ENCODE assay signal across 33 cellular contexts in genomic region chr22:50034126-50035081, GRCh38. TPM values are rescaled to one million over a fixed set of nuclear protein-coding genes. Genes with fewer than 3 reads are reported as not detected.
DNase-seq lines count a peak whose midpoint lies in the region; ATAC-seq, FAIRE-seq and TF ChIP-seq lines count a peak whose summit lies in the region.
"Had no signal": no experiment of that assay in that cellular context is flagged by ENCODE, and none has a peak within 500 bp of the region (broad histone marks: within the 10 kb centered on the region; RNA-seq: fewer than 3 reads in every experiment).

No MANE protein-coding gene starts in this region.

- FAIRE-seq in H54 (lab: Jason Lieb, UNC), result no peak
- FAIRE-seq: G401.6, GM19239 had no signal

- BruUV-seq in Caco-2 (replicated peaks; lab: Mats Ljungman, UMichigan), result no TSS peak

- H3K36me3 Mint-ChIP-seq in Caco-2 (ENCODE audit: insufficient read depth, unreplicated experiment), result no peaks in the 10 kb centered on the region

- peaks cover 54% of the 10 kb centered on the region for H3K27me3 Mint-ChIP-seq in stimulated activated naive CD8-positive, alpha-beta T cell treated with anti-CD3 and anti-CD28 coated beads, Interleukin-15, amount 100 ng/mL, for 72 hours
- H3K27me3 Mint-ChIP-seq in Caco-2 (ENCODE audit: insufficient read depth, unreplicated experiment), result no peaks in the 10 kb centered on the region

- WGBS in aorta, 2 donors, result 82% methylated on average over 43 of the region's 43 CpGs

- no peaks in the 10 kb centered on the region for H3K36me3 ChIP-seq in MG63
- no peaks in the 10 kb centered on the region for H3K36me3 ChIP-seq in aorta (ENCODE audit: control insufficient read depth in 1 of 2, insufficient read depth in 2 of 2, low read length in 1 of 2)
- H3K36me3 ChIP-seq in Caco-2 (ENCODE audit: control insufficient read depth, insufficient read depth, low read length), result no peaks in the 10 kb centered on the region
- H3K36me3 ChIP-seq: lower lobe of right lung had no signal

- H3K9me3 ChIP-seq in MG63, result no peaks in the 10 kb centered on the region; the same call in 1 of the 2 replicates
- H3K9me3 ChIP-seq in aorta (ENCODE audit: control insufficient read depth, low read length), result peaks cover 2% of the 10 kb centered on the region
- 0 out of 2 replicates have a peak, but pooled peaks cover 6% of the 10 kb centered on the region for H3K9me3 ChIP-seq in Caco-2
- H3K9me3 ChIP-seq: lower lobe of right lung, testis had no signal

- no peak for TF ChIP-seq CTCF in Caco-2 (IDR thresholded peaks at IDR 0.05; ENCODE audit: insufficient read depth in 1 of 2, low read depth in 1 of 2, low read length in 1 of 2, severe bottlenecking in 1 of 2, unreplicated experiment in 1 of 2)

- ATAC-seq in stimulated activated naive CD8-positive, alpha-beta T cell treated with anti-CD3 and anti-CD28 coated beads, Interleukin-15, Interleukin-2, amounts not matched to agents 100 U/mL and 50 U/mL, for 24 hours, result no peak
- ATAC-seq in stimulated activated naive CD8-positive, alpha-beta T cell treated with anti-CD3 and anti-CD28 coated beads, Interleukin-15, amount 100 ng/mL, for 72 hours, result no peak
- ATAC-seq in aorta (ENCODE audit: low FRiP score) (no peak), HG03442 (IDR thresholded peaks at IDR 0.05; ENCODE audit: unreplicated experiment) (no peak)
- ATAC-seq: activated CD4-positive, CD25-positive, alpha-beta regulatory T cell treated with anti-CD3 and anti-CD28 coated beads, Interleukin-2, amount 50 U/mL, for 24 hours; activated CD8-positive, alpha-beta T cell treated with anti-CD3 and anti-CD28 coated beads, Interleukin-2, amount 10 ng/mL, durations not matched to agents 7 days and 5 days; activated T-cell treated with anti-CD3 and anti-CD28 coated beads, Interleukin-2, amount 50 U/mL, for 4 hours; foreskin keratinocyte; lower lobe of right lung; psoas muscle; Right ventricle myocardium inferior had no signal

- H3K9me3 Mint-ChIP-seq in stimulated activated naive CD8-positive, alpha-beta T cell treated with anti-CD3 and anti-CD28 coated beads, Interleukin-15, amount 100 ng/mL, for 72 hours, result peaks cover 0 to 5% of the 10 kb centered on the region in 2 donors
- no peaks in the 10 kb centered on the region for H3K9me3 Mint-ChIP-seq in Caco-2 (ENCODE audit: unreplicated experiment)
- H3K9me3 Mint-ChIP-seq: CD4-positive, alpha-beta T cell had no signal

- DNase-seq in stimulated activated naive CD8-positive, alpha-beta T cell treated with anti-CD3 and anti-CD28 coated beads, Interleukin-15, Interleukin-2, amounts not matched to agents 100 U/mL and 50 U/mL, for 24 hours, result peak; percentile 20
- DNase-seq in stimulated activated naive CD8-positive, alpha-beta T cell treated with anti-CD3 and anti-CD28 coated beads, Interleukin-15, amount 100 ng/mL, for 72 hours, result no peak
- DNase-seq in MG63 (peak; percentile 22), iris pigment epithelial cell (ENCODE audit: low read depth) (peak; percentile 7), aorta (peak; percentile 41 to 63), Caco-2 (no peak), H54 (ENCODE audit: insufficient read length, low spot score) (no peak)
- DNase-seq: activated CD8-positive, alpha-beta T cell treated with anti-CD3 and anti-CD28 coated beads, Interleukin-2, amount 10 ng/mL, durations not matched to agents 7 days and 5 days; activated T-cell treated with anti-CD3 and anti-CD28 coated beads, Interleukin-2, amount 50 U/mL, for 4 hours; CD4-positive, alpha-beta T cell; effector CD4-positive, alpha-beta T cell; foreskin keratinocyte; GOT3; hypothalamus; IMR-90; islet precursor cell; lower lobe of right lung; NCI-H1436; NCI-H510A treated with DMSO at 0.1 percent for 48 hours; psoas muscle; stimulated activated CD4-positive, alpha-beta T cell treated with anti-CD3 and anti-CD28 coated beads, Interleukin-1b, Interleukin-23, amount 100 ng/mL, for 48 hours; testis had no signal

- intact Hi-C loops in aorta (cut with DNase I), result loop anchor here (5.0 to 10.0 kb wide), 2 partner anchors 57 to 270 kb away; no protein-coding TSS in a partner anchor
- intact Hi-C loops in Caco-2 (cut with micrococcal nuclease; ENCODE audit: unreplicated experiment), result loop anchor here (5.0 to 10.0 kb wide), 2 partner anchors 50 to 267 kb away; no protein-coding TSS in a partner anchor

- no peak for TF ChIP-seq POLR2A in H54 (IDR thresholded peaks at IDR 0.05; ENCODE audit: low read depth, low read length)

- H3K27ac ChIP-seq in aorta (ENCODE audit: low read depth in 1 of 2, low read length in 2 of 2), result no peak overlapping the region
- H3K27ac ChIP-seq: foreskin keratinocyte, lower lobe of right lung, psoas muscle, testis had no signal

- CTCF ChIA-PET in Caco-2 (lab: Charles Lee), result no interaction called here

- H3K4me3 Mint-ChIP-seq in stimulated activated naive CD8-positive, alpha-beta T cell treated with anti-CD3 and anti-CD28 coated beads, Interleukin-15, amount 100 ng/mL, for 72 hours, result peak overlapping the region in 1 of 2 donors; percentile 45
- H3K4me3 Mint-ChIP-seq in Caco-2 (ENCODE audit: unreplicated experiment), result no peak overlapping the region
- H3K4me3 Mint-ChIP-seq: activated CD8-positive, alpha-beta T cell treated with anti-CD3 and anti-CD28 coated beads, Interleukin-2, amount 10 ng/mL, durations not matched to agents 7 days and 5 days; activated naive CD8-positive, alpha-beta T cell; activated T-cell treated with anti-CD3 and anti-CD28 coated beads, Interleukin-2, amount 50 U/mL, for 4 hours; CD4-positive, alpha-beta T cell had no signal

- peaks cover 27% of the 10 kb centered on the region for H3K4me1 Mint-ChIP-seq in stimulated activated naive CD8-positive, alpha-beta T cell treated with anti-CD3 and anti-CD28 coated beads, Interleukin-15, amount 100 ng/mL, for 72 hours
- H3K4me1 Mint-ChIP-seq in Caco-2 (ENCODE audit: low read depth, unreplicated experiment), result no peaks in the 10 kb centered on the region

- H3K4me1 ChIP-seq in aorta (ENCODE audit: control insufficient read depth in 1 of 2, insufficient read depth in 2 of 2, low read length in 2 of 2) (no peaks in the 10 kb centered on the region), Caco-2 (peaks cover 3% of the 10 kb centered on the region; the same call in 1 of the 2 replicates)
- H3K4me1 ChIP-seq: foreskin keratinocyte, psoas muscle had no signal

- POLR2A ChIA-PET in Caco-2 (lab: Charles Lee), result no interaction called here

- peak overlapping the region in 1 of 2 donors; percentile 12 for H3K27ac Mint-ChIP-seq in stimulated activated naive CD8-positive, alpha-beta T cell treated with anti-CD3 and anti-CD28 coated beads, Interleukin-15, amount 100 ng/mL, for 72 hours
- no peak overlapping the region for H3K27ac Mint-ChIP-seq in Caco-2 (ENCODE audit: unreplicated experiment)
- H3K27ac Mint-ChIP-seq: activated CD8-positive, alpha-beta T cell treated with anti-CD3 and anti-CD28 coated beads, Interleukin-2, amount 10 ng/mL, durations not matched to agents 7 days and 5 days; activated naive CD8-positive, alpha-beta T cell; CD4-positive, alpha-beta T cell had no signal

- H3K4me3 ChIP-seq in MG63 (no peak overlapping the region), aorta (ENCODE audit: low read length in 2 of 2) (no peak overlapping the region), Caco-2 (ENCODE audit: low read depth, low read length) (no peak overlapping the region)
- H3K4me3 ChIP-seq: lower lobe of right lung, psoas muscle, testis had no signal

- H3K27me3 ChIP-seq in MG63 (peaks cover 2% of the 10 kb centered on the region; the same call in 1 of the 2 replicates), aorta (ENCODE audit: control insufficient read depth in 1 of 2, insufficient read depth in 2 of 2, low read length in 1 of 2) (no peaks in the 10 kb centered on the region), Caco-2 (replicated peaks; ENCODE audit: control insufficient read depth, insufficient read depth, low read length) (no peaks in the 10 kb centered on the region)
- H3K27me3 ChIP-seq: testis had no signal

RNA-seq across cellular contexts. Expression of gene IL17REL, which starts 21.8 kb away (rescaled TPM):
- total RNA-seq in MG63 (2014; rRNA removed; shearing (Covaris generic); ENCODE audit: low replicate concordance), result not detected in 2 replicates
- total RNA-seq in aorta (not detected), Caco-2 (2022) (not detected in 2 replicates)
- under 1 TPM in 1 of 2 donors, not detected in 1; 0.05 TPM for polyA plus RNA-seq in aorta
- total RNA-seq: activated CD8-positive, alpha-beta T cell treated with anti-CD3 and anti-CD28 coated beads, Interleukin-2, amount 10 ng/mL, durations not matched to agents 7 days and 5 days; CD4-positive, alpha-beta T cell; epithelial cell of proximal tubule; foreskin keratinocyte; IMR-90; MCF 10A; psoas muscle; Right ventricle myocardium inferior; skeletal muscle tissue had no signal
- polyA plus RNA-seq: AG04450, foreskin keratinocyte, IMR-90, psoas muscle had no signal

RNA-seq across cellular contexts. Expression of gene TTLL8, which starts 23.7 kb away (rescaled TPM):
- total RNA-seq in MG63 (2014; rRNA removed; shearing (Covaris generic); ENCODE audit: low replicate concordance), result not detected in 2 replicates
- total RNA-seq in aorta (not detected), Caco-2 (2022) (not detected in 2 replicates)
- not detected for polyA plus RNA-seq in aorta
- total RNA-seq: activated CD8-positive, alpha-beta T cell treated with anti-CD3 and anti-CD28 coated beads, Interleukin-2, amount 10 ng/mL, durations not matched to agents 7 days and 5 days; activated T-cell treated with anti-CD3 and anti-CD28 coated beads, Interleukin-2, amount 50 U/mL, for 4 hours; CD4-positive, alpha-beta T cell; cerebellum; epithelial cell of proximal tubule; foreskin keratinocyte; IMR-90; lower lobe of right lung; MCF 10A; psoas muscle; Right ventricle myocardium inferior; skeletal muscle tissue had no signal
- polyA plus RNA-seq: AG04450, foreskin keratinocyte, IMR-90, psoas muscle had no signal

RNA-seq across cellular contexts. Expression of gene MLC1, which starts 50.8 kb away (rescaled TPM):
- total RNA-seq in MG63 (2014; rRNA removed; shearing (Covaris generic); ENCODE audit: low replicate concordance), result not detected in 2 replicates
- under 1 TPM; 0.16 to 0.39 TPM for total RNA-seq in aorta
- polyA plus RNA-seq in aorta, result 1 to 10 TPM in 1 of 2 donors, not detected in 1; 2.1 TPM
- 0.14 TPM in 1 of 2 replicates, not detected in the other for total RNA-seq in Caco-2 (2022)
- total RNA-seq: epithelial cell of proximal tubule, foreskin keratinocyte, IMR-90, MCF 10A, psoas muscle had no signal
- polyA plus RNA-seq: foreskin keratinocyte had no signal

RNA-seq across cellular contexts. Expression of gene MOV10L1, which starts 55.4 kb away (rescaled TPM):
- not detected in 2 replicates for total RNA-seq in MG63 (2014; rRNA removed; shearing (Covaris generic); ENCODE audit: low replicate concordance)
- total RNA-seq in aorta, result 1 to 10 TPM in 1 of 2 donors, under 1 TPM in 1; 0.10 to 3.2 TPM
- 1 to 10 TPM; 1.5 to 4.2 TPM for polyA plus RNA-seq in aorta
- total RNA-seq in Caco-2 (2022), result 0.30 TPM in 1 of 2 replicates, not detected in the other
- total RNA-seq: activated CD8-positive, alpha-beta T cell treated with anti-CD3 and anti-CD28 coated beads, Interleukin-2, amount 10 ng/mL, durations not matched to agents 7 days and 5 days; activated T-cell treated with anti-CD3 and anti-CD28 coated beads, Interleukin-2, amount 50 U/mL, for 4 hours; CD4-positive, alpha-beta T cell; MCF 10A; Right ventricle myocardium inferior had no signal

Comparison
In these comparisons a context has a peak if more than half of its experiments do, and no peak if none do; other contexts are left out.
1. DNase-seq: peak in stimulated activated naive CD8-positive, alpha-beta T cell treated with anti-CD3 and anti-CD28 coated beads, Interleukin-15, Interleukin-2, amounts not matched to agents 100 U/mL and 50 U/mL, for 24 hours (single experiment), MG63 (single experiment), iris pigment epithelial cell (single experiment) and aorta (2 of 2); none in stimulated activated naive CD8-positive, alpha-beta T cell treated with anti-CD3 and anti-CD28 coated beads, Interleukin-15, amount 100 ng/mL, for 72 hours (0 of 2), Caco-2 (0 of 2) and H54 (single experiment).